In the genomic region with DNA sequence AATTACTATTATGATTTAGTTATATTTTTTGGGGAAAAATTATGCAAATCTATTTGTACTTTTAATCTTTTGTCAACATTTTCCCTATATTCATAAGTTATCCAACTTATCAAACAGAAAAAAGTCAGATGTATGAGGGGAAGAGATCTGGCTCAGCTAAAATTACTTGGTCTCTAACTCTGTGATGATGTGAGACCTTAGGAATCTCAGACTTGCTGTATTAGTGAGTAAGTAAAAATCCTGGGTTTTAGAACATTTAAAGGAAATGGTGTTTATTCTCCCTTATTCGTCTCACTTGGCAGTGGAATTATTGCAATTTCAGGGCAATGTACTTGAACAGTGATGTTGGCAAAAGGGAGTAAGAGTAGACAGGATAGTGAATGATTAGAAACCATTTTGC, we compare ENCODE assay signal across 25 cellular contexts.
A peak's percentile ranks its signal among the peaks of the same experiment; 100 is the strongest.
DNase-seq lines count a peak whose midpoint lies in the region; ATAC-seq and TF ChIP-seq lines count a peak whose summit lies in the region.
"Had no signal": no experiment of that assay in that cellular context is flagged by ENCODE, and none has a peak within 500 bp of the region (broad histone marks: within the 10 kb centered on the region; RNA-seq: fewer than 3 reads in every experiment).

No MANE protein-coding gene starts in this region.

- H3K9me3 Mint-ChIP-seq in activated naive CD4-positive, alpha-beta T cell treated with anti-CD3 and anti-CD28 coated beads for 36 hours = peaks cover 3% of the 10 kb centered on the region
- H3K9me3 Mint-ChIP-seq in activated naive CD8-positive, alpha-beta T cell treated with anti-CD3 and anti-CD28 coated beads for 36 hours = peaks cover 3% of the 10 kb centered on the region
- H3K9me3 Mint-ChIP-seq: activated CD4-positive, alpha-beta memory T cell treated with anti-CD3 and anti-CD28 coated beads, Interleukin-2, amount 10 ng/mL, durations not matched to agents 7 days and 5 days had no signal

- H3K27ac Mint-ChIP-seq in activated naive CD4-positive, alpha-beta T cell treated with anti-CD3 and anti-CD28 coated beads for 36 hours = no peak overlapping the region
- H3K27ac Mint-ChIP-seq in activated naive CD8-positive, alpha-beta T cell treated with anti-CD3 and anti-CD28 coated beads for 36 hours = no peak overlapping the region
- H3K27ac Mint-ChIP-seq: activated B cell treated with CpG ODN at 0.5 μM for 24 hours; activated CD4-positive, alpha-beta memory T cell treated with anti-CD3 and anti-CD28 coated beads, Interleukin-2, amount 10 ng/mL, durations not matched to agents 7 days and 5 days; CD4-positive, alpha-beta T cell had no signal

- no peak for TF ChIP-seq EP300 in SK-N-SH (IDR thresholded peaks at IDR 0.05; ENCODE audit: borderline replicate concordance in 1 of 2, low read depth in 1 of 2, low read length in 1 of 2)

- H3K27ac ChIP-seq in RWPE2 (ENCODE audit: poor library complexity, severe bottlenecking) (no peak overlapping the region), SK-N-SH (ENCODE audit: low read depth in 2 of 2, low read length in 1 of 2) (no peak overlapping the region), OCI-LY7 (ENCODE audit: low read depth, low read length, poor library complexity, severe bottlenecking) (no peak overlapping the region)
- H3K27ac ChIP-seq: heart left ventricle, KMS-11, right atrium auricular region, SK-N-MC had no signal

- no peak overlapping the region for H3K9ac ChIP-seq in SK-N-SH
- H3K9ac ChIP-seq: KMS-11 had no signal

- no peaks in the 10 kb centered on the region for H3K9me2 ChIP-seq in SK-N-SH
- no peaks in the 10 kb centered on the region for H3K9me2 ChIP-seq in OCI-LY7 (ENCODE audit: insufficient read depth, low read length)

- H3K36me3 ChIP-seq in RWPE2 (ENCODE audit: low read depth) (no peaks in the 10 kb centered on the region), SK-N-SH (replicated peaks in 1 of 2; ENCODE audit: control insufficient read depth in 1 of 2, insufficient read depth in 2 of 2, low read length in 1 of 2) (no peaks in the 10 kb centered on the region), OCI-LY7 (ENCODE audit: insufficient read depth, low read length) (no peaks in the 10 kb centered on the region)
- H3K36me3 ChIP-seq: heart left ventricle, right atrium auricular region had no signal

- 15% methylated on average over 1 of the region's 1 CpG for WGBS in SK-N-SH (ENCODE audit: low lambda C conversion rate)

- H3K4me1 Mint-ChIP-seq in activated naive CD4-positive, alpha-beta T cell treated with anti-CD3 and anti-CD28 coated beads for 36 hours (ENCODE audit: low read depth) = no peaks in the 10 kb centered on the region
- no peaks in the 10 kb centered on the region for H3K4me1 Mint-ChIP-seq in activated naive CD8-positive, alpha-beta T cell treated with anti-CD3 and anti-CD28 coated beads for 36 hours
- H3K4me1 Mint-ChIP-seq: activated B cell treated with CpG ODN at 0.5 μM for 24 hours; activated CD4-positive, alpha-beta memory T cell treated with anti-CD3 and anti-CD28 coated beads, Interleukin-2, amount 10 ng/mL, durations not matched to agents 7 days and 5 days had no signal

- H3K79me2 ChIP-seq in SK-N-SH (ENCODE audit: insufficient read depth) = no peaks in the 10 kb centered on the region
- H3K79me2 ChIP-seq in OCI-LY7 (ENCODE audit: insufficient read depth, low read depth, low read length) = no peaks in the 10 kb centered on the region

- no peaks in the 10 kb centered on the region for H3K27me3 ChIP-seq in RWPE2 (ENCODE audit: insufficient read depth, poor library complexity, severe bottlenecking)
- no peaks in the 10 kb centered on the region; the same call in 1 of the 2 replicates for H3K27me3 ChIP-seq in SK-N-SH (ENCODE audit: insufficient read depth)
- H3K27me3 ChIP-seq: right atrium auricular region had no signal

- CTCF ChIA-PET in activated naive CD4-positive, alpha-beta T cell treated with anti-CD3 and anti-CD28 coated beads for 36 hours (lab: Charles Lee) = no interaction called here
- CTCF ChIA-PET in SK-N-SH (lab: Yijun Ruan, JAX) = interaction anchor here (1.0 to 2.0 kb wide), 2 partner anchors 12 to 14 kb away, joined by 4 to 7 read pairs; no protein-coding TSS in a partner anchor
- CTCF ChIA-PET in OCI-LY7 (lab: Charles Lee; ENCODE audit: unreplicated experiment) = no interaction called here

- H3K4me1 ChIP-seq in RWPE2 (ENCODE audit: insufficient read depth, poor library complexity, severe bottlenecking) = no peaks in the 10 kb centered on the region
- peaks cover 0 to 5% of the 10 kb centered on the region in 2 experiments; a peak in 1 of 4 replicates for H3K4me1 ChIP-seq in SK-N-SH (ENCODE audit: control insufficient read depth in 1 of 2, insufficient read depth in 2 of 2, low read depth in 1 of 2, low read length in 1 of 2)
- no peaks in the 10 kb centered on the region for H3K4me1 ChIP-seq in OCI-LY7 (ENCODE audit: insufficient read depth, low read length, poor library complexity, severe bottlenecking)
- H3K4me1 ChIP-seq: right atrium auricular region had no signal

- H2AFZ ChIP-seq in SK-N-SH (ENCODE audit: low read depth) (no peak overlapping the region), OCI-LY7 (ENCODE audit: low read length) (no peak overlapping the region)

- POLR2A ChIA-PET in SK-N-SH (lab: Yijun Ruan, JAX) = no interaction called here
- POLR2A ChIA-PET in OCI-LY7 (lab: Charles Lee) = no interaction called here

- BruUV-seq in OCI-LY7 (replicated peaks; lab: Mats Ljungman, UMichigan) = no TSS peak

- TF ChIP-seq RAD21 in SK-N-SH (IDR thresholded peaks at IDR 0.05; ENCODE audit: low read length) = no peak

- no peak overlapping the region for H3K4me3 Mint-ChIP-seq in activated naive CD4-positive, alpha-beta T cell treated with anti-CD3 and anti-CD28 coated beads for 36 hours
- no peak overlapping the region for H3K4me3 Mint-ChIP-seq in activated naive CD8-positive, alpha-beta T cell treated with anti-CD3 and anti-CD28 coated beads for 36 hours
- H3K4me3 Mint-ChIP-seq: activated B cell treated with CpG ODN at 0.5 μM for 24 hours; activated CD4-positive, alpha-beta memory T cell treated with anti-CD3 and anti-CD28 coated beads, Interleukin-2, amount 10 ng/mL, durations not matched to agents 7 days and 5 days; CD4-positive, alpha-beta T cell had no signal

- H3F3A ChIP-seq in SK-N-SH (replicated peaks; ENCODE audit: insufficient read depth) = no peaks in the 10 kb centered on the region

- ATAC-seq in RWPE2 (ENCODE audit: low read depth) = peak; percentile 31; the same call in 1 of the 3 replicates
- ATAC-seq: esophagus mucosa, heart left ventricle, mucosa of descending colon had no signal

- intact Hi-C loops in activated naive CD4-positive, alpha-beta T cell treated with anti-CD3 and anti-CD28 coated beads for 36 hours (cut with micrococcal nuclease) = no loop called here
- intact Hi-C loops in OCI-LY7 (cut with micrococcal nuclease; ENCODE audit: unreplicated experiment) = no loop called here

- no peaks in the 10 kb centered on the region for H4K20me1 ChIP-seq in SK-N-SH (ENCODE audit: insufficient read depth)
- no peaks in the 10 kb centered on the region for H4K20me1 ChIP-seq in OCI-LY7 (ENCODE audit: insufficient read depth, low read length)

- H3K9me3 ChIP-seq in RWPE2 (ENCODE audit: severe bottlenecking) (peaks cover 6% of the 10 kb centered on the region), SK-N-SH (no peaks in the 10 kb centered on the region), OCI-LY7 (ENCODE audit: low read length) (0 out of 2 replicates have a peak, but pooled peaks cover 6% of the 10 kb centered on the region)
- H3K9me3 ChIP-seq: mucosa of descending colon had no signal

- TF ChIP-seq CTCF in AG10803 (conservative IDR thresholded peaks at IDR 0.05; ENCODE audit: low read length) (no peak), RWPE2 (IDR thresholded peaks at IDR 0.05; ENCODE audit: poor library complexity, severe bottlenecking) (no peak), SK-N-SH (IDR thresholded peaks at IDR 0.05) (no peak), OCI-LY7 (conservative IDR thresholded peaks at IDR 0.05; ENCODE audit: low read length) (no peak)

- peaks cover 8% of the 10 kb centered on the region for H3K27me3 Mint-ChIP-seq in activated naive CD4-positive, alpha-beta T cell treated with anti-CD3 and anti-CD28 coated beads for 36 hours (ENCODE audit: low read depth)
- H3K27me3 Mint-ChIP-seq in activated naive CD8-positive, alpha-beta T cell treated with anti-CD3 and anti-CD28 coated beads for 36 hours = no peaks in the 10 kb centered on the region
- H3K27me3 Mint-ChIP-seq: activated B cell treated with CpG ODN at 0.5 μM for 24 hours had no signal

- DNase-seq in AG10803 (ENCODE audit: low read depth) (peak; percentile 64), RWPE2 (ENCODE audit: low spot score) (no peak), fibroblast of peridontal ligament (ENCODE audit: extremely low read depth) (peak; percentile 46), renal cortical epithelial cell (ENCODE audit: low read depth) (peak; percentile 24), SK-N-SH (no peak), OCI-LY7 (ENCODE audit: low spot score) (no peak)
- no peak for DNase-seq in activated naive CD4-positive, alpha-beta T cell treated with anti-CD3 and anti-CD28 coated beads for 36 hours
- DNase-seq in activated naive CD8-positive, alpha-beta T cell treated with anti-CD3 and anti-CD28 coated beads for 36 hours = no peak
- DNase-seq: activated B cell treated with CpG ODN at 0.5 μM for 24 hours; activated CD4-positive, alpha-beta memory T cell treated with anti-CD3 and anti-CD28 coated beads, Interleukin-2, amount 10 ng/mL, durations not matched to agents 7 days and 5 days; activated gamma-delta T cell treated with Interleukin-2 at 50 U/mL for 16 hours; activated T-cell treated with anti-CD3 and anti-CD28 coated beads for 4 hours; CD4-positive, alpha-beta T cell; cerebellar nuclear complex; effector memory CD4-positive, alpha-beta T cell; heart left ventricle; mucosa of descending colon; NCI-H1930; nucleus accumbens; stimulated activated CD4-positive, alpha-beta T cell treated with anti-CD3 and anti-CD28 coated beads, Interleukin-15, amount 100 ng/mL, for 24 hours; substantia nigra had no signal

- peaks cover 1% of the 10 kb centered on the region for H3K36me3 Mint-ChIP-seq in activated naive CD4-positive, alpha-beta T cell treated with anti-CD3 and anti-CD28 coated beads for 36 hours (ENCODE audit: low read depth)
- peaks cover 3% of the 10 kb centered on the region for H3K36me3 Mint-ChIP-seq in activated naive CD8-positive, alpha-beta T cell treated with anti-CD3 and anti-CD28 coated beads for 36 hours

- H3K4me2 ChIP-seq in SK-N-SH (no peak overlapping the region), OCI-LY7 (ENCODE audit: low read length) (no peak overlapping the region)
- H3K4me2 ChIP-seq: KMS-11 had no signal

- H3K4me3 ChIP-seq in AG10803 (ENCODE audit: low read length) = no peak overlapping the region
- no peak overlapping the region for H3K4me3 ChIP-seq in RWPE2 (ENCODE audit: severe bottlenecking)
- H3K4me3 ChIP-seq in SK-N-SH (ENCODE audit: low read depth in 2 of 2, low read length in 1 of 2) = no peak overlapping the region
- no peak overlapping the region for H3K4me3 ChIP-seq in OCI-LY7 (ENCODE audit: low read depth, low read length, poor library complexity, severe bottlenecking)
- H3K4me3 ChIP-seq: heart left ventricle, mucosa of descending colon, right atrium auricular region, SK-N-MC had no signal

TF ChIP-seq in SK-N-SH, 30 proteins besides CTCF, POLR2A, EP300 and RAD21 (continues in another document):
- TF ChIP-seq FOSL2 (IDR thresholded peaks at IDR 0.05; ENCODE audit: borderline replicate concordance, low read depth) (no peak), NRF1 (IDR thresholded peaks at IDR 0.05; ENCODE audit: low read depth, low read length) (no peak)

Comparison
In these comparisons a context has a peak if more than half of its experiments do, and no peak if none do; other contexts are left out.
1. DNase-seq: peak in AG10803 (single experiment), fibroblast of peridontal ligament (single experiment) and renal cortical epithelial cell (single experiment); none in RWPE2 (single experiment), activated naive CD4-positive, alpha-beta T cell treated with anti-CD3 and anti-CD28 coated beads for 36 hours (single experiment), SK-N-SH (single experiment), OCI-LY7 (single experiment) and activated naive CD8-positive, alpha-beta T cell treated with anti-CD3 and anti-CD28 coated beads for 36 hours (single experiment).